Comparison of ENCODE assay signal across 22 cellular contexts in genomic region chr10:62067560-62067959, GRCh38.
DNase-seq lines count a peak whose midpoint lies in the region; ATAC-seq and TF ChIP-seq lines count a peak whose summit lies in the region.
"Had no signal": no experiment of that assay in that cellular context is flagged by ENCODE, and none has a peak within 500 bp of the region (broad histone marks: within the 10 kb centered on the region; RNA-seq: fewer than 3 reads in every experiment).

No MANE protein-coding gene starts in this region.

- no peaks in the 10 kb centered on the region for H3K27me3 ChIP-seq in uterus
- H3K27me3 ChIP-seq: brain microvascular endothelial cell, hepatocyte had no signal

- no peak for TF ChIP-seq CTCF in activated CD8-positive, alpha-beta T cell treated with anti-CD3 and anti-CD28 coated beads for 36 hours (IDR thresholded peaks at IDR 0.05)
- no peak for TF ChIP-seq CTCF in uterus (IDR thresholded peaks at IDR 0.05)

- CTCF ChIA-PET in activated CD8-positive, alpha-beta T cell treated with anti-CD3 and anti-CD28 coated beads for 36 hours (lab: Charles Lee), result interaction anchor here (1.1 kb wide), 1 partner anchor 197 kb away, joined by 4 read pairs; no protein-coding TSS in a partner anchor

- H3K27ac ChIP-seq in uterus, result peak overlapping the region; percentile 60 to 99
- H3K27ac ChIP-seq: brain microvascular endothelial cell, hepatocyte had no signal

- H3K27me3 Mint-ChIP-seq in activated naive CD8-positive, alpha-beta T cell treated with anti-CD3 and anti-CD28 coated beads for 36 hours, result no peaks in the 10 kb centered on the region
- H3K27me3 Mint-ChIP-seq in activated naive CD8-positive, alpha-beta T cell treated with anti-CD3 and anti-CD28 coated beads, Interleukin-2, amount 50 U/mL, for 24 hours, result no peaks in the 10 kb centered on the region
- no peaks in the 10 kb centered on the region for H3K27me3 Mint-ChIP-seq in activated CD8-positive, alpha-beta T cell treated with anti-CD3 and anti-CD28 coated beads for 36 hours
- H3K27me3 Mint-ChIP-seq in memory B cell, result no peaks in the 10 kb centered on the region

- POLR2A ChIA-PET in activated CD8-positive, alpha-beta T cell treated with anti-CD3 and anti-CD28 coated beads for 36 hours (lab: Charles Lee), result interaction anchor here (1.1 to 1.7 kb wide), 2 partner anchors 11 to 21 kb away, joined by 4 read pairs; no protein-coding TSS in a partner anchor

- H3K4me1 Mint-ChIP-seq in activated naive CD8-positive, alpha-beta T cell treated with anti-CD3 and anti-CD28 coated beads for 36 hours, result peaks cover 29% of the 10 kb centered on the region
- H3K4me1 Mint-ChIP-seq in activated naive CD8-positive, alpha-beta T cell treated with anti-CD3 and anti-CD28 coated beads, Interleukin-2, amount 50 U/mL, for 24 hours, result peaks cover 51% of the 10 kb centered on the region
- H3K4me1 Mint-ChIP-seq in activated CD8-positive, alpha-beta T cell treated with anti-CD3 and anti-CD28 coated beads for 36 hours (ENCODE audit: low read depth), result peaks cover 65% of the 10 kb centered on the region
- H3K4me1 Mint-ChIP-seq in memory B cell, result peaks cover 15% of the 10 kb centered on the region

- H3K36me3 Mint-ChIP-seq in activated naive CD8-positive, alpha-beta T cell treated with anti-CD3 and anti-CD28 coated beads for 36 hours, result peaks cover 73% of the 10 kb centered on the region
- H3K36me3 Mint-ChIP-seq in activated naive CD8-positive, alpha-beta T cell treated with anti-CD3 and anti-CD28 coated beads, Interleukin-2, amount 50 U/mL, for 24 hours (ENCODE audit: low read depth), result peaks cover 70% of the 10 kb centered on the region
- peaks cover 81% of the 10 kb centered on the region for H3K36me3 Mint-ChIP-seq in activated CD8-positive, alpha-beta T cell treated with anti-CD3 and anti-CD28 coated beads for 36 hours (ENCODE audit: low read depth)
- H3K36me3 Mint-ChIP-seq in memory B cell, result peaks cover 40% of the 10 kb centered on the region

- peak overlapping the region; percentile 16 for H3K27ac Mint-ChIP-seq in activated naive CD8-positive, alpha-beta T cell treated with anti-CD3 and anti-CD28 coated beads for 36 hours
- no peak overlapping the region for H3K27ac Mint-ChIP-seq in activated naive CD8-positive, alpha-beta T cell treated with anti-CD3 and anti-CD28 coated beads, Interleukin-2, amount 50 U/mL, for 24 hours
- H3K27ac Mint-ChIP-seq in activated CD8-positive, alpha-beta T cell treated with anti-CD3 and anti-CD28 coated beads for 36 hours, result peak overlapping the region; percentile 49
- peak overlapping the region; percentile 17 for H3K27ac Mint-ChIP-seq in memory B cell
- H3K27ac Mint-ChIP-seq: nephron progenitor cell had no signal

- peaks cover 3 to 9% of the 10 kb centered on the region in 2 donors for H3K4me1 ChIP-seq in uterus

- no peaks in the 10 kb centered on the region for H3K36me3 ChIP-seq in uterus

- no peak for ATAC-seq in activated naive CD8-positive, alpha-beta T cell treated with anti-CD3 and anti-CD28 coated beads, Interleukin-2, amount 50 U/mL, for 24 hours
- no peak for ATAC-seq in activated CD8-positive, alpha-beta T cell treated with anti-CD3 and anti-CD28 coated beads for 36 hours
- no peak for ATAC-seq in memory B cell (ENCODE audit: low read depth)
- no peak for ATAC-seq in GM18861 (IDR thresholded peaks at IDR 0.05; ENCODE audit: unreplicated experiment)

- H3K4me3 Mint-ChIP-seq in activated naive CD8-positive, alpha-beta T cell treated with anti-CD3 and anti-CD28 coated beads for 36 hours, result no peak overlapping the region
- H3K4me3 Mint-ChIP-seq in activated naive CD8-positive, alpha-beta T cell treated with anti-CD3 and anti-CD28 coated beads, Interleukin-2, amount 50 U/mL, for 24 hours, result no peak overlapping the region
- H3K4me3 Mint-ChIP-seq in activated CD8-positive, alpha-beta T cell treated with anti-CD3 and anti-CD28 coated beads for 36 hours, result no peak overlapping the region
- H3K4me3 Mint-ChIP-seq in memory B cell, result no peak overlapping the region
- H3K4me3 Mint-ChIP-seq: nephron progenitor cell had no signal

- DNase-seq in activated naive CD8-positive, alpha-beta T cell treated with anti-CD3 and anti-CD28 coated beads for 36 hours, result no peak
- no peak for DNase-seq in activated naive CD8-positive, alpha-beta T cell treated with anti-CD3 and anti-CD28 coated beads, Interleukin-2, amount 50 U/mL, for 24 hours
- no peak for DNase-seq in activated CD8-positive, alpha-beta T cell treated with anti-CD3 and anti-CD28 coated beads for 36 hours
- DNase-seq in memory B cell (ENCODE audit: low spot score in 2 of 2) (no peak), uterus (no peak), C1 segment of cervical spinal cord (lab: John Stamatoyannopoulos, UW) (no peak), NCI-H524 treated with DMSO at 0.1 percent for 48 hours (lab: John Stamatoyannopoulos, UW) (no peak)
- DNase-seq: activated CD4-positive, CD25-positive, alpha-beta regulatory T cell; brain microvascular endothelial cell; cortex of kidney; DND-41; foreskin fibroblast; mesenchymal stem cell; NCI-H187 treated with DMSO at 0.1 percent for 48 hours; NCI-H446; nephron progenitor cell; NK-92 treated with Interleukin-12 subunit alpha and Interleukin-12 subunit beta, amount 100 ng/mL, for 24 hours; stimulated activated CD4-positive, alpha-beta T cell treated with anti-CD3 and anti-CD28 coated beads, Interleukin-4, amount 100 ng/mL, for 1 hour; T-helper 9 cell had no signal

- intact Hi-C loops in activated CD8-positive, alpha-beta T cell treated with anti-CD3 and anti-CD28 coated beads for 36 hours (cut with micrococcal nuclease), result no loop called here
- intact Hi-C loops in uterus (cut with DNase I; ENCODE audit: low total_unique reads), result no loop called here

- no peaks in the 10 kb centered on the region for H3K9me3 ChIP-seq in uterus

- no peaks in the 10 kb centered on the region for H3K9me3 Mint-ChIP-seq in activated naive CD8-positive, alpha-beta T cell treated with anti-CD3 and anti-CD28 coated beads for 36 hours
- no peaks in the 10 kb centered on the region for H3K9me3 Mint-ChIP-seq in activated naive CD8-positive, alpha-beta T cell treated with anti-CD3 and anti-CD28 coated beads, Interleukin-2, amount 50 U/mL, for 24 hours
- peaks cover 1% of the 10 kb centered on the region for H3K9me3 Mint-ChIP-seq in activated CD8-positive, alpha-beta T cell treated with anti-CD3 and anti-CD28 coated beads for 36 hours
- no peaks in the 10 kb centered on the region for H3K9me3 Mint-ChIP-seq in memory B cell
- H3K9me3 Mint-ChIP-seq: nephron progenitor cell had no signal

- TF ChIP-seq POLR2A in uterus (IDR thresholded peaks at IDR 0.05), result no peak

- H3K4me3 ChIP-seq in uterus, result no peak overlapping the region
- H3K4me3 ChIP-seq: hepatocyte, smooth muscle cell had no signal
